ENCODE assay signal across 1 cellular context in genomic region chr22:27995801-27996528, GRCh38.
TF ChIP-seq lines count a peak whose summit lies in the region.

No MANE protein-coding gene starts in this region.

TF ChIP-seq in K562, 482 proteins besides CTCF, POLR2A, EP300 and RAD21 (continued from another document):
- TF ChIP-seq ZNF395 (CRISPR knock-in tag; IDR thresholded peaks at IDR 0.05), result no peak
- TF ChIP-seq RBM22 (IDR thresholded peaks at IDR 0.05; ENCODE audit: low read depth, low read length, poor library complexity, severe bottlenecking), result peak; percentile 64
- TF ChIP-seq RUNX1 (IDR thresholded peaks at IDR 0.05; ENCODE audit: low read depth), result no peak
- TF ChIP-seq TFAP4 (CRISPR knock-in tag; IDR thresholded peaks at IDR 0.05; ENCODE audit: borderline replicate concordance), result no peak
- TF ChIP-seq MEF2D (tag; conservative IDR thresholded peaks at IDR 0.05; ENCODE audit: low read depth), result no peak
- no peak for TF ChIP-seq FOXO4 (CRISPR knock-in tag; IDR thresholded peaks at IDR 0.05)
